Comparison of ENCODE assay signal across 1 cellular context in genomic region chr4:68865760-68866159, GRCh38.
TF ChIP-seq lines count a peak whose summit lies in the region.

No MANE protein-coding gene starts in this region.

TF ChIP-seq in HepG2, 621 proteins besides CTCF, POLR2A, EP300 and RAD21:
- TF ChIP-seq SP2 (CRISPR knock-in tag; IDR thresholded peaks at IDR 0.05) = no peak
- peak; percentile 12 for TF ChIP-seq RBFOX2 (IDR thresholded peaks at IDR 0.05; ENCODE audit: low read depth, low read length)
